In genomic region chr18:32383040-32383819, GRCh38 we compare ENCODE assay signal across 11 cellular contexts.
DNase-seq lines count a peak whose midpoint lies in the region; ATAC-seq and TF ChIP-seq lines count a peak whose summit lies in the region.
"Had no signal": no experiment of that assay in that cellular context is flagged by ENCODE, and none has a peak within 500 bp of the region (broad histone marks: within the 10 kb centered on the region; RNA-seq: fewer than 3 reads in every experiment).

No MANE protein-coding gene starts in this region.

- ATAC-seq in SK-N-SH treated with all-trans-retinoic acid at 6 μM for 48 hours (peak; percentile 86), HG03439 (IDR thresholded peaks at IDR 0.05; ENCODE audit: unreplicated experiment) (no peak)
- ATAC-seq: K562 had no signal

- peak; percentile 87 for DNase-seq in DMS53 (lab: John Stamatoyannopoulos, UW)
- DNase-seq in foreskin melanocyte, result peak; percentile 56
- DNase-seq in pulmonary artery endothelial cell (ENCODE audit: low read depth, low spot score), result peak; percentile 94
- no peak for DNase-seq in KG1 (lab: John Stamatoyannopoulos, UW)
- no peak for DNase-seq in amygdala (lab: John Stamatoyannopoulos, UW)
- DNase-seq in SW 1271 (lab: John Stamatoyannopoulos, UW), result no peak
- DNase-seq: activated effector memory CD4-positive, alpha-beta T cell treated with Interleukin-2 at 50 U/mL for 16 hours; midbrain had no signal

TF ChIP-seq in SK-N-SH treated with all-trans-retinoic acid at 6 μM for 48 hours, 23 proteins besides CTCF, POLR2A, EP300 and RAD21:
- no peak for TF ChIP-seq ARNTL (CRISPR knock-in tag; IDR thresholded peaks at IDR 0.05; ENCODE audit: borderline replicate concordance, low read depth)
- peak; percentile 15; the same call in 1 of the 2 replicates for TF ChIP-seq ISL1 (CRISPR knock-in tag; IDR thresholded peaks at IDR 0.05)

Comparison
In these comparisons a context has a peak if more than half of its experiments do, and no peak if none do; other contexts are left out.
1. DNase-seq: peak in DMS53 (single experiment), foreskin melanocyte (single experiment) and pulmonary artery endothelial cell (single experiment); none in KG1 (single experiment), amygdala (0 of 56) and SW 1271 (0 of 2).